Comparison of ENCODE assay signal across 15 cellular contexts in the genomic region with DNA sequence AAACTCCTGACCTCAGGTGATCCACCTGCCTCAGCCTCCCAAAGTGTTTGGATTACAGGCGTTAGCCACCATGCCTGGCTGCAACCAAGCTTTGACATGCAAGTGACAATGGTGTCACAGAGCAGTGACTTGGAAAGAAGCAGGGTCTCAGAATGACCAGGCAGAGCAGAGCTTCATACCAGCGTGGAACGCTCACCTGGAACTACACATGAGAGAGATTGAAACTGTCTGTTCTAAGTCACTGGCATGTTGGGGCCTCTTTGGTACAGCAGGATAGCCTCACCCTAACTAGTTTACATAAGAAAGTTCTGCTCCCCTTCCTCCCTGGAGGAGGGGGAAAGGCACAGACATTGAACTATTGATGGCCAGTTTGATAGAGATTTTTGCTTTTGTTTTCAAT. TPM values are rescaled to one million over a fixed set of nuclear protein-coding genes. Genes with fewer than 3 reads are reported as not detected.
DNase-seq lines count a peak whose midpoint lies in the region; ATAC-seq and TF ChIP-seq lines count a peak whose summit lies in the region.
"Had no signal": no experiment of that assay in that cellular context is flagged by ENCODE, and none has a peak within 500 bp of the region (broad histone marks: within the 10 kb centered on the region; RNA-seq: fewer than 3 reads in every experiment).

No MANE protein-coding gene starts in this region.

- H3K4me3 ChIP-seq in GM12864 (ENCODE audit: low read depth, low read length) = no peak overlapping the region
- H3K4me3 ChIP-seq: ovary, stomach had no signal

- no peak overlapping the region for H3K27ac Mint-ChIP-seq in chondrocyte (ENCODE audit: unreplicated experiment)
- H3K27ac Mint-ChIP-seq: T-helper 2 cell treated with Interferon-gamma antibody and Interleukin-4, amounts not matched to agents 5 μg/mL and 100 μg/mL, for 36 hours had no signal

- ATAC-seq in HG02642 (IDR thresholded peaks at IDR 0.05; ENCODE audit: poor library complexity, unreplicated experiment) (peak; percentile 85), HG03469 (IDR thresholded peaks at IDR 0.05; ENCODE audit: unreplicated experiment) (peak; percentile 75)

- TF ChIP-seq CTCF in GM12864 (IDR thresholded peaks at IDR 0.05; ENCODE audit: low read depth, low read length, missing control alignments) (no peak), chondrocyte (IDR thresholded peaks at IDR 0.05) (no peak)

- H3K4me3 Mint-ChIP-seq in chondrocyte (ENCODE audit: unreplicated experiment) = no peak overlapping the region
- H3K4me3 Mint-ChIP-seq: T-helper 2 cell treated with Interferon-gamma antibody and Interleukin-4, amounts not matched to agents 5 μg/mL and 100 μg/mL, for 36 hours had no signal

- H3K27me3 Mint-ChIP-seq in chondrocyte (ENCODE audit: low read depth) = peaks cover 3% of the 10 kb centered on the region

- H3K9me3 Mint-ChIP-seq in chondrocyte (ENCODE audit: low read depth) = no peaks in the 10 kb centered on the region
- H3K9me3 Mint-ChIP-seq: T-helper 2 cell treated with Interferon-gamma antibody and Interleukin-4, amounts not matched to agents 5 μg/mL and 100 μg/mL, for 36 hours had no signal

- H3K4me1 Mint-ChIP-seq in chondrocyte (ENCODE audit: low read depth) = peaks cover 8% of the 10 kb centered on the region

- H3K36me3 Mint-ChIP-seq in chondrocyte (ENCODE audit: low read depth) = no peaks in the 10 kb centered on the region

- DNase-seq in GM12864 (ENCODE audit: low read depth) = peak; percentile 72
- DNase-seq in GM19240 (ENCODE audit: insufficient read length, low spot score) = peak; percentile 16
- DNase-seq in mucosa of gallbladder (ENCODE audit: low spot score) = no peak
- no peak for DNase-seq in chondrocyte (ENCODE audit: low spot score)
- no peak for DNase-seq in NCI-H1048 (lab: John Stamatoyannopoulos, UW)
- no peak for DNase-seq in germinal center (ENCODE audit: low spot score)
- DNase-seq: effector memory CD4-positive, alpha-beta T cell; NCI-H2029 treated with DMSO at 0.1 percent for 48 hours; OCI-M1; ovary; stimulated activated CD4-positive, alpha-beta T cell treated with anti-CD3 and anti-CD28 coated beads, Interleukin-1b, Interleukin-23, amount 100 ng/mL, for 48 hours; stomach had no signal

RNA-seq across cellular contexts. Expression of gene ITPKB, which starts 47.5 kb away (rescaled TPM):
- total RNA-seq in mucosa of gallbladder = 30.6 TPM
- total RNA-seq in chondrocyte = 13.3 to 13.7 TPM (median 13.4 TPM) in 3 replicates

Comparison
In these comparisons a context has a peak if more than half of its experiments do, and no peak if none do; other contexts are left out.
1. DNase-seq: peak in GM12864 (single experiment) and GM19240 (single experiment); none in mucosa of gallbladder (single experiment), chondrocyte (single experiment), NCI-H1048 (single experiment) and germinal center (single experiment).